ENCODE assay signal across 23 cellular contexts in the genomic region with DNA sequence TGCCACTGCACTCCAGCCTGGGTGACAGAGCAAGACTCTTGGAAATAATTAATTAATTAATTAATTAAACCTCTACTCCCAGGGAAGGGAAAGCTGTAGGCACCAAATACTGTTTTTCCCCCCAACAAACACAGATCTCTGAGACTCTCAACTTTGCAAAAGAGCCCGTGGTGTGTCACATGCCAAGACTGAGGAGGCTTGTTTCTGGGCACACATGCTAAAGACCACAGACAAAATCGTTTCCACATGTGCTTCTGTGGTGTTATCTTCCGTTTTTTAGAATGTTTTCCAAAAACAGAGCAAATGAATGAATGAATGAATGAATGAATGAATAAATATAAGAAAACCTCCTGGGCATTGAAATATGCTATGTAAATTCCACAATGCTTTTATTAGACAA.
"Had no signal": no experiment of that assay in that cellular context is flagged by ENCODE, and none has a peak within 500 bp of the region (broad histone marks: within the 10 kb centered on the region; RNA-seq: fewer than 3 reads in every experiment).

No MANE protein-coding gene starts in this region.

- DNase-seq: activated CD4-positive, alpha-beta T cell treated with anti-CD3 and anti-CD28 coated beads, Interleukin-2, amount 10 ng/mL, durations not matched to agents 24 days and 14 days; activated CD4-positive, alpha-beta T cell treated with anti-CD3 and anti-CD28 coated beads, Interleukin-2, amount 50 U/mL, for 4 hours; activated CD8-positive, alpha-beta T cell treated with anti-CD3 and anti-CD28 coated beads for 36 hours; activated gamma-delta T cell; activated naive CD4-positive, alpha-beta T cell treated with Interleukin-2 at 50 U/mL for 16 hours; activated T-cell treated with anti-CD3 and anti-CD28 coated beads, Interleukin-2, amount 50 U/mL, for 24 hours; anterior cingulate cortex; NCI-H1105; NCI-H1417 treated with DMSO at 0.1 percent for 48 hours; NCI-H187 treated with DMSO at 0.1 percent for 48 hours; NCI-H2081 treated with DMSO at 0.1 percent for 48 hours; NCI-H226; NCI-H446 treated with DMSO at 0.1 percent for 48 hours; NCI-H524; Peyer's patch; RPMI8226; SHP77 treated with DMSO at 0.1 percent for 48 hours; SK-N-SH had no signal

- H3K4me2 ChIP-seq: SK-N-SH had no signal

- H3K36me3 ChIP-seq: cardiac muscle cell, Peyer's patch, SJSA1 had no signal

- H3K27me3 ChIP-seq: cardiac muscle cell, Peyer's patch, SJSA1 had no signal

- H3K9ac ChIP-seq: SK-N-SH had no signal

- H3K4me3 ChIP-seq: cardiac muscle cell, K562, Peyer's patch, SJSA1 had no signal

- FAIRE-seq: K562, TTC549 had no signal

- H3K27ac ChIP-seq: cardiac muscle cell, Peyer's patch, SJSA1 had no signal

- H3K4me1 ChIP-seq: Peyer's patch, SJSA1 had no signal

- ATAC-seq: activated CD8-positive, alpha-beta T cell treated with anti-CD3 and anti-CD28 coated beads for 36 hours; activated naive CD4-positive, alpha-beta T cell treated with anti-CD3 and anti-CD28 coated beads, Interleukin-2, amount 50 U/mL, for 72 hours; K562 had no signal

- H3K9me2 ChIP-seq: SK-N-SH had no signal
